17 cellular contexts compared by ENCODE assay signal in the genomic region with DNA sequence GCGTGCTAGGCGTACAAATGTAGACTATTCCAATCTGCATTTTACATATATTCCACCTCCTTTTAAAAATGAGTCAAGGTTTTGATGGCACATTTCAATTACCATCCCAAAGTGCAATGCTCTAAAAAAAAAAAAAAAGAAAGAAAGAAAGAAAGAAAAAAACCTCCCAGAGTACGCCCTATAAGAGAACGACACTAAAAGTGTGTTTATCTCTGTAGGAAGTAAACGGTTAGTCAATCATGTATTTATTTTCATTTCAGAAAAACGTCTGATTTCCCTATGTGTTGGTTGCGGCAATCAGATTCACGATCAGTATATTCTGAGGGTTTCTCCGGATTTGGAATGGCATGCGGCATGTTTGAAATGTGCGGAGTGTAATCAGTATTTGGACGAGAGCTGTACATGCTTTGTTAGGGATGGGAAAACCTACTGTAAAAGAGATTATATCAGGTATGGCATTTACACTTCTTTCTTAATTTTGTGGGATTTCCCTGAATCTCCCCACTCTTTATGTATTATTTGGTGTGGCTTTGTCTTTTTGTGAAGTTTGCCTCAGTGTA. TPM values are rescaled to one million over a fixed set of nuclear protein-coding genes. Genes with fewer than 3 reads are reported as not detected.
DNase-seq lines count a peak whose midpoint lies in the region; ATAC-seq and TF ChIP-seq lines count a peak whose summit lies in the region.
"Had no signal": no experiment of that assay in that cellular context is flagged by ENCODE, and none has a peak within 500 bp of the region (broad histone marks: within the 10 kb centered on the region; RNA-seq: fewer than 3 reads in every experiment).

No MANE protein-coding gene starts in this region.

- WGBS in stomach, 5 donors, result 3 to 11% (median 5%) methylated on average over 12 of the region's 12 CpGs

- H3K36me3 ChIP-seq in RWPE2 (ENCODE audit: low read depth) (no peaks in the 10 kb centered on the region), iPS-15b (ENCODE audit: control insufficient read depth, insufficient read depth, low read length) (no peaks in the 10 kb centered on the region), stomach (no peaks in the 10 kb centered on the region)

- TF ChIP-seq EP300 in stomach (IDR thresholded peaks at IDR 0.05), result no peak

- no peak for ATAC-seq in RWPE2 (ENCODE audit: low read depth)
- no peak for ATAC-seq in HG02884 (IDR thresholded peaks at IDR 0.05; ENCODE audit: unreplicated experiment)
- ATAC-seq: activated naive CD4-positive, alpha-beta T cell treated with anti-CD3 and anti-CD28 coated beads, Interleukin-2, amount 50 U/mL, for 72 hours had no signal

- peak overlapping the region; percentile 85 for H3K4me3 ChIP-seq in RWPE2 (ENCODE audit: severe bottlenecking)
- peak overlapping the region; percentile 43 for H3K4me3 ChIP-seq in iPS-15b (ENCODE audit: low read depth, low read length)
- H3K4me3 ChIP-seq in stomach, result peak overlapping the region; percentile 68 to 81 (median 74)

- intact Hi-C loops in stomach (cut with DNase I; ENCODE audit: low total_unique reads), result no loop called here

- DNase-seq in NCI-H1105 treated with DMSO at 0.1 percent for 48 hours (lab: John Stamatoyannopoulos, UW) (peak; percentile 32), NCI-H1105 (lab: John Stamatoyannopoulos, UW) (no peak), RWPE2 (ENCODE audit: low spot score) (no peak), stomach (no peak), SHP77 (lab: John Stamatoyannopoulos, UW) (no peak), Kasumi-1 (lab: John Stamatoyannopoulos, UW) (no peak)
- DNase-seq: activated CD8-positive, alpha-beta memory T cell treated with anti-CD3 and anti-CD28 coated beads, Interleukin-2, amount 50 U/mL, for 4 hours; CD4-positive, alpha-beta memory T cell; NCI-H1092; Right ventricle myocardium superior had no signal

- H3K9me3 ChIP-seq in RWPE2 (ENCODE audit: severe bottlenecking), result no peaks in the 10 kb centered on the region
- H3K9me3 ChIP-seq in iPS-15b (ENCODE audit: control insufficient read depth, insufficient read depth, low read length), result no peaks in the 10 kb centered on the region
- H3K9me3 ChIP-seq in stomach, result no peaks in the 10 kb centered on the region

- H3K4me1 ChIP-seq in RWPE2 (ENCODE audit: insufficient read depth, poor library complexity, severe bottlenecking) (peaks cover 29% of the 10 kb centered on the region), iPS-15b (ENCODE audit: control insufficient read depth, insufficient read depth, low read length) (peaks cover 37% of the 10 kb centered on the region), stomach (peaks cover 17 to 43% (median 37%) of the 10 kb centered on the region in 4 donors)

- H3K27ac ChIP-seq in RWPE2 (ENCODE audit: poor library complexity, severe bottlenecking) (peak overlapping the region; percentile 73), stomach (peak overlapping the region in 4 of 5 donors; percentile 90 to 97 (median 93))

- TF ChIP-seq CTCF in RWPE2 (IDR thresholded peaks at IDR 0.05; ENCODE audit: poor library complexity, severe bottlenecking) (no peak), stomach (IDR thresholded peaks at IDR 0.05) (no peak)

- H3K27me3 ChIP-seq in RWPE2 (ENCODE audit: insufficient read depth, poor library complexity, severe bottlenecking), result no peaks in the 10 kb centered on the region
- peaks cover 92% of the 10 kb centered on the region for H3K27me3 ChIP-seq in iPS-15b (ENCODE audit: control insufficient read depth, insufficient read depth, low read length)
- H3K27me3 ChIP-seq in stomach, result peaks cover 0 to 55% (median 7%) of the 10 kb centered on the region in 3 donors

- no peak overlapping the region for H3K9ac ChIP-seq in iPS-15b (ENCODE audit: low read depth, low read length)

- TF ChIP-seq POLR2A in stomach (IDR thresholded peaks at IDR 0.05), result no peak

RNA-seq across cellular contexts. Expression of gene ISL1, which starts 1.1 kb away (rescaled TPM):
- total RNA-seq in stomach, result 10 to 100 TPM in 2 of 5 donors, 1 to 10 TPM in 2, not detected in 1; 1.8 to 20.7 (median 11.4) TPM
- 1 to 10 TPM; 6.9 to 7.9 (median 7.9) TPM for polyA plus RNA-seq in stomach
- total RNA-seq: activated naive CD4-positive, alpha-beta T cell treated with anti-CD3 and anti-CD28 coated beads, Interleukin-2, amount 50 U/mL, for 72 hours; CD4-positive, alpha-beta memory T cell; chondrocyte; HepG2; myocyte; Right ventricle myocardium superior; subcutaneous adipose tissue had no signal
- polyA plus RNA-seq: CD4-positive, alpha-beta memory T cell; HepG2 had no signal
